Comparison of ENCODE assay signal across 22 cellular contexts in genomic region chr2:157190151-157190550, GRCh38.
DNase-seq lines count a peak whose midpoint lies in the region; ATAC-seq, FAIRE-seq and TF ChIP-seq lines count a peak whose summit lies in the region.
"Had no signal": no experiment of that assay in that cellular context is flagged by ENCODE, and none has a peak within 500 bp of the region (broad histone marks: within the 10 kb centered on the region; RNA-seq: fewer than 3 reads in every experiment).

No MANE protein-coding gene starts in this region.

- H3K27me3 ChIP-seq in PC-9 (ENCODE audit: insufficient read depth, low read depth): no peaks in the 10 kb centered on the region
- H3K27me3 ChIP-seq: colonic mucosa, sigmoid colon, vagina had no signal

- TF ChIP-seq CTCF in AG09309 (IDR thresholded peaks at IDR 0.05; ENCODE audit: control insufficient read depth, insufficient read depth, low read depth, low read length, missing control alignments) (no peak), epithelial cell of esophagus (IDR thresholded peaks at IDR 0.05; ENCODE audit: insufficient read depth, low read depth, low read length, missing control alignments) (no peak), PC-9 (conservative IDR thresholded peaks at IDR 0.05) (no peak)

- no peaks in the 10 kb centered on the region for H3K4me1 ChIP-seq in PC-9 (replicated peaks; ENCODE audit: insufficient read depth)
- H3K4me1 ChIP-seq: colonic mucosa, lower lobe of right lung, sigmoid colon, vagina had no signal

- ATAC-seq in HG03469 (IDR thresholded peaks at IDR 0.05; ENCODE audit: unreplicated experiment) (no peak), HG03520 (IDR thresholded peaks at IDR 0.05; ENCODE audit: unreplicated experiment) (no peak)
- ATAC-seq: activated CD4-positive, alpha-beta T cell treated with anti-CD3 and anti-CD28 coated beads for 36 hours; esophagus mucosa; HCT116; lower lobe of right lung; T-helper 17 cell had no signal

- H3K27ac ChIP-seq in PC-9: no peak overlapping the region
- H3K27ac ChIP-seq: colonic mucosa, lower lobe of right lung, sigmoid colon, vagina had no signal

- no peaks in the 10 kb centered on the region for H3K9me2 ChIP-seq in PC-9 (ENCODE audit: insufficient read depth)

- intact Hi-C loops in PC-9 (cut with micrococcal nuclease; ENCODE audit: unreplicated experiment): loop anchor here (5.0 kb wide), 3 partner anchors 298 to 858 kb away; partner anchors contain the start of gene NR4A2

- H3K4me2 ChIP-seq in PC-9: no peak overlapping the region

- H3K9me3 ChIP-seq in PC-9 (ENCODE audit: insufficient read depth, low read depth): no peaks in the 10 kb centered on the region
- H3K9me3 ChIP-seq: colonic mucosa, lower lobe of right lung, sigmoid colon, vagina had no signal

- H2AFZ ChIP-seq in PC-9: no peak overlapping the region

- CTCF ChIA-PET in PC-9 (lab: Charles Lee): no interaction called here

- H3K36me3 ChIP-seq in PC-9 (ENCODE audit: low read depth): no peaks in the 10 kb centered on the region
- H3K36me3 ChIP-seq: colonic mucosa, lower lobe of right lung, sigmoid colon, vagina had no signal

- H3K4me3 ChIP-seq in AG09309 (ENCODE audit: control insufficient read depth, low read depth, low read length) (no peak overlapping the region), epithelial cell of esophagus (ENCODE audit: low read length) (no peak overlapping the region), PC-9 (no peak overlapping the region)
- H3K4me3 ChIP-seq: colonic mucosa, lower lobe of right lung, sigmoid colon, vagina had no signal

- no peaks in the 10 kb centered on the region for H3F3A ChIP-seq in PC-9 (ENCODE audit: insufficient read depth, low read depth)

- DNase-seq in AG09309 (ENCODE audit: low read depth) (peak; percentile 51), RCC 7860 (ENCODE audit: low spot score) (peak; percentile 49), epithelial cell of esophagus (ENCODE audit: low read depth) (peak; percentile 15), myocyte (ENCODE audit: low read depth) (peak; percentile 61), NCI-H345 (lab: John Stamatoyannopoulos, UW) (no peak), PC-9 (no peak)
- DNase-seq: activated CD4-positive, alpha-beta T cell treated with anti-CD3 and anti-CD28 coated beads for 36 hours; activated T-cell treated with anti-CD3 and anti-CD28 coated beads, Interleukin-2, amount 50 U/mL, for 1 hour; colonic mucosa; DMS53; lower lobe of right lung; NCI-H1930; NCI-H748 treated with DMSO at 0.1 percent for 48 hours; RPMI8226; sigmoid colon; stimulated activated naive CD4-positive, alpha-beta T cell; T-helper 17 cell had no signal

- no TSS peak for BruUV-seq in PC-9 (replicated peaks; lab: Mats Ljungman, UMichigan)

- no peaks in the 10 kb centered on the region for H3K79me2 ChIP-seq in PC-9 (ENCODE audit: low read depth)

- POLR2A ChIA-PET in PC-9 (lab: Charles Lee; ENCODE audit: unreplicated experiment): no interaction called here

- no peaks in the 10 kb centered on the region for H4K20me1 ChIP-seq in PC-9 (ENCODE audit: insufficient read depth)

- no peak for FAIRE-seq in RCC 7860 (lab: Jason Lieb, UNC)

Comparison
In these comparisons a context has a peak if more than half of its experiments do, and no peak if none do; other contexts are left out.
1. DNase-seq: peak in AG09309 (single experiment), RCC 7860 (single experiment), epithelial cell of esophagus (single experiment) and myocyte (single experiment); none in NCI-H345 (single experiment) and PC-9 (0 of 2).